Comparison of ENCODE assay signal across 16 cellular contexts in genomic region chr6:50543666-50544065, GRCh38.
DNase-seq lines count a peak whose midpoint lies in the region; ATAC-seq and TF ChIP-seq lines count a peak whose summit lies in the region.
"Had no signal": no experiment of that assay in that cellular context is flagged by ENCODE, and none has a peak within 500 bp of the region (broad histone marks: within the 10 kb centered on the region; RNA-seq: fewer than 3 reads in every experiment).

No MANE protein-coding gene starts in this region.

- H3K4me3 Mint-ChIP-seq in brain: peak overlapping the region in 2 of 5 experiments; percentile 8 to 30
- H3K4me3 Mint-ChIP-seq: CD8-positive, alpha-beta memory T cell; H9 had no signal

- H3K36me3 ChIP-seq in GM23248 (ENCODE audit: low read depth) (no peaks in the 10 kb centered on the region), left lung (no peaks in the 10 kb centered on the region)
- H3K36me3 ChIP-seq: BLaER1 had no signal

- H3F3A ChIP-seq in GM23248 (ENCODE audit: insufficient read depth): no peaks in the 10 kb centered on the region

- intact Hi-C loops in left lung (cut with DNase I): no loop called here

- H3K4me1 ChIP-seq in GM23248 (ENCODE audit: insufficient read depth) (no peaks in the 10 kb centered on the region), left lung (no peaks in the 10 kb centered on the region)
- H3K4me1 ChIP-seq: BLaER1 had no signal

- in situ Hi-C loops in GM23248 (cut with MboI): no loop called here

- H3K9me3 Mint-ChIP-seq in brain: no peaks in the 10 kb centered on the region
- H3K9me3 Mint-ChIP-seq: H9 had no signal

- no peaks in the 10 kb centered on the region for H3K79me2 ChIP-seq in GM23248 (ENCODE audit: insufficient read depth)

- no peak overlapping the region for H3K9ac ChIP-seq in GM23248
- H3K9ac ChIP-seq: BLaER1 had no signal

- H3K27me3 ChIP-seq in GM23248 (replicated peaks; ENCODE audit: insufficient read depth) (no peaks in the 10 kb centered on the region), left lung (no peaks in the 10 kb centered on the region)
- H3K27me3 ChIP-seq: BLaER1 had no signal

- H3K4me3 ChIP-seq in GM23248 (no peak overlapping the region), left lung (no peak overlapping the region)
- H3K4me3 ChIP-seq: BLaER1 had no signal

- H3K36me3 Mint-ChIP-seq in brain: no peaks in the 10 kb centered on the region
- H3K36me3 Mint-ChIP-seq: CD8-positive, alpha-beta memory T cell had no signal

- H2AFZ ChIP-seq in GM23248: no peak overlapping the region

- H3K9me2 ChIP-seq in GM23248 (ENCODE audit: insufficient read depth): no peaks in the 10 kb centered on the region

- no peak overlapping the region for H3K4me2 ChIP-seq in GM23248 (ENCODE audit: unreplicated experiment)
- H3K4me2 ChIP-seq: BLaER1 had no signal

- H3K9me3 ChIP-seq in GM23248 (ENCODE audit: low read depth): no peaks in the 10 kb centered on the region
- H3K9me3 ChIP-seq in left lung: no peaks in the 10 kb centered on the region
- H3K9me3 ChIP-seq: BLaER1 had no signal

- TF ChIP-seq CTCF in brain (conservative IDR thresholded peaks at IDR 0.05): no peak
- TF ChIP-seq CTCF in left lung (IDR thresholded peaks at IDR 0.05): no peak

- DNase-seq in NCI-H2171 treated with DMSO at 0.1 percent for 48 hours (lab: John Stamatoyannopoulos, UW) (peak; percentile 42), NCI-H2171 (lab: John Stamatoyannopoulos, UW) (no peak), left kidney (ENCODE audit: low read depth, low spot score) (peak; percentile 93), GM23248 (no peak), left lung (no peak)
- DNase-seq in stimulated activated CD4-positive, alpha-beta T cell treated with anti-CD3 and anti-CD28 coated beads, Interleukin-4, amount 100 ng/mL, for 1 hour: no peak
- DNase-seq: AML-193; CD8-positive, alpha-beta memory T cell; DMS53; GOT3; H9; IMR-90 had no signal

- H3K27ac Mint-ChIP-seq in brain: peak overlapping the region in 3 of 5 experiments; percentile 9 to 66 (median 33)
- H3K27ac Mint-ChIP-seq: CD8-positive, alpha-beta memory T cell had no signal

- ATAC-seq in left lung: no peak
- ATAC-seq in GM18519 (IDR thresholded peaks at IDR 0.05; ENCODE audit: low FRiP score, unreplicated experiment): no peak

- peaks cover 4% of the 10 kb centered on the region for H3K27me3 Mint-ChIP-seq in brain
- H3K27me3 Mint-ChIP-seq: CD8-positive, alpha-beta memory T cell had no signal

- 8 to 12% methylated on average over 7 of the region's 7 CpGs for WGBS in GM23248 (ENCODE audit: low coverage in 1 of 2, low lambda C conversion rate in 2 of 2, missing lambda C conversion rate in 2 of 2), 2 experiments

- no peaks in the 10 kb centered on the region for H4K20me1 ChIP-seq in GM23248 (ENCODE audit: insufficient read depth)
- H4K20me1 ChIP-seq: BLaER1 had no signal

- no peak overlapping the region for H3K27ac ChIP-seq in GM23248
- H3K27ac ChIP-seq in left lung: no peak overlapping the region
- H3K27ac ChIP-seq: 22Rv1, BLaER1 had no signal

- H3K4me1 Mint-ChIP-seq in brain: peaks cover 21% of the 10 kb centered on the region
- H3K4me1 Mint-ChIP-seq: CD8-positive, alpha-beta memory T cell had no signal

Comparison
In these comparisons a context has a peak if more than half of its experiments do, and no peak if none do; other contexts are left out.
1. DNase-seq: peak in NCI-H2171 treated with DMSO at 0.1 percent for 48 hours (single experiment) and left kidney (single experiment); none in NCI-H2171 (single experiment), GM23248 (single experiment), left lung (0 of 2) and stimulated activated CD4-positive, alpha-beta T cell treated with anti-CD3 and anti-CD28 coated beads, Interleukin-4, amount 100 ng/mL, for 1 hour (single experiment).